In the genomic region with DNA sequence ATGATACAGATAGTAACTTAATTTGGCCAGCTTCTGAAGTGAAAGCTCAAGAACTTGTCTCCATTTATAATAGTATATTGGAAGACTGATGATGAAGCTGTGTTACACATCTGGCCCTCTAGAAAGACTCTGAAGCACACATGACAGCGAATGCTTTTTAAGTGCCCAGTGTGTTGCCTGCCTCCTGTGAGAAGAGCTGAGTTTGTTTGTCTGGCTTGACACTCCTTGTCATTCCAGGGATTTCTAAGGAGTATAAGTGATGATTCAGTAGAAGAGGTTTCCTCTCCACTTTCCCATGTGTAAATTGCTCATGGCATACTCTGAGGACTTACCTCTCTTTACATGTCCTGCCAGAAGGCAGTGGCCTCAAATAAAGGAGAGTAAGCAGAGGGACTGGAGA, we compare ENCODE assay signal across 21 cellular contexts. TPM values are rescaled to one million over a fixed set of nuclear protein-coding genes. Genes with fewer than 3 reads are reported as not detected.
DNase-seq lines count a peak whose midpoint lies in the region; ATAC-seq and TF ChIP-seq lines count a peak whose summit lies in the region.
"Had no signal": no experiment of that assay in that cellular context is flagged by ENCODE, and none has a peak within 500 bp of the region (broad histone marks: within the 10 kb centered on the region; RNA-seq: fewer than 3 reads in every experiment).

No MANE protein-coding gene starts in this region.

- H3K27ac ChIP-seq in Panc1 (ENCODE audit: low read length) (no peak overlapping the region), epithelial cell of prostate (peak overlapping the region; percentile 23)
- no peak overlapping the region for H3K27ac ChIP-seq in CD8-positive, alpha-beta T cell (ENCODE audit: low read depth, low read length)
- H3K27ac ChIP-seq: BLaER1 treated with 17β-estradiol and CSF1 and Interleukin-3, amounts not matched to agents 10 nM and 100 nM; esophagus squamous epithelium; HL-60 had no signal

- ATAC-seq in Panc1 (peak; percentile 38; the same call in 1 of the 2 replicates), HG03159 (IDR thresholded peaks at IDR 0.05; ENCODE audit: unreplicated experiment) (no peak), HG02884 (IDR thresholded peaks at IDR 0.05; ENCODE audit: unreplicated experiment) (no peak)
- ATAC-seq in CD8-positive, alpha-beta T cell: no peak
- ATAC-seq: GM23338 had no signal

- H3K4me1 Mint-ChIP-seq in nephron progenitor cell: peaks cover 25% of the 10 kb centered on the region
- peaks cover 3% of the 10 kb centered on the region for H3K4me1 Mint-ChIP-seq in activated naive CD8-positive, alpha-beta T cell treated with anti-CD3 and anti-CD28 coated beads for 36 hours
- peaks cover 2% of the 10 kb centered on the region for H3K4me1 Mint-ChIP-seq in CD8-positive, alpha-beta T cell (ENCODE audit: low read depth)

- TF ChIP-seq CTCF in Panc1 (IDR thresholded peaks at IDR 0.05): no peak
- no peak for TF ChIP-seq CTCF in nephron progenitor cell (IDR thresholded peaks at IDR 0.05)
- no peak for TF ChIP-seq CTCF in CD8-positive, alpha-beta T cell (IDR thresholded peaks at IDR 0.05)

- peak overlapping the region; percentile 72 for H3K27ac Mint-ChIP-seq in nephron progenitor cell
- no peak overlapping the region for H3K27ac Mint-ChIP-seq in activated naive CD8-positive, alpha-beta T cell treated with anti-CD3 and anti-CD28 coated beads for 36 hours
- H3K27ac Mint-ChIP-seq in CD8-positive, alpha-beta T cell: no peak overlapping the region
- H3K27ac Mint-ChIP-seq: activated B cell treated with CpG ODN at 0.5 μM for 24 hours; activated naive CD4-positive, alpha-beta T cell treated with anti-CD3 and anti-CD28 coated beads, Interleukin-2, amount 50 U/mL, for 24 hours; GM23338 had no signal

- CTCF ChIA-PET in Panc1 (lab: Charles Lee): no interaction called here
- CTCF ChIA-PET in CD8-positive, alpha-beta T cell (lab: Charles Lee): no interaction called here

- H3K36me3 ChIP-seq in Panc1 (ENCODE audit: control insufficient read depth, insufficient read depth, low read length): peaks cover 2% of the 10 kb centered on the region; the same call in 1 of the 2 replicates
- no peaks in the 10 kb centered on the region for H3K36me3 ChIP-seq in CD8-positive, alpha-beta T cell (ENCODE audit: insufficient read depth, low read length)

- DNase-seq in AG20443 (ENCODE audit: low spot score): peak; percentile 45
- DNase-seq in Panc1 (ENCODE audit: low read depth, low spot score): no peak
- DNase-seq in epithelial cell of prostate (ENCODE audit: low read depth, low spot score): no peak
- no peak for DNase-seq in nephron progenitor cell
- DNase-seq in activated naive CD8-positive, alpha-beta T cell treated with anti-CD3 and anti-CD28 coated beads for 36 hours: no peak
- no peak for DNase-seq in CD8-positive, alpha-beta T cell
- DNase-seq: activated B cell treated with CpG ODN at 0.5 μM for 24 hours; activated CD8-positive, alpha-beta memory T cell treated with anti-CD3 and anti-CD28 coated beads, Interleukin-2, amount 50 U/mL, for 4 hours; esophagus squamous epithelium; midbrain; NCI-H2029 treated with DMSO at 0.1 percent for 48 hours; NK-92 treated with Interleukin-12 subunit alpha and Interleukin-12 subunit beta, amount 100 ng/mL, for 24 hours; stimulated activated CD4-positive, alpha-beta T cell treated with anti-CD3 and anti-CD28 coated beads, Interleukin-2, amount 100 ng/mL, for 24 hours had no signal

- in situ Hi-C loops in Panc1 (cut with HindIII; ENCODE audit: low pct_unique_long_range_greater_than_20kb, low sequenced_read_pairs): no loop called here

- H3K4me3 Mint-ChIP-seq in nephron progenitor cell: no peak overlapping the region
- H3K4me3 Mint-ChIP-seq in activated naive CD8-positive, alpha-beta T cell treated with anti-CD3 and anti-CD28 coated beads for 36 hours: no peak overlapping the region
- H3K4me3 Mint-ChIP-seq in CD8-positive, alpha-beta T cell: no peak overlapping the region
- H3K4me3 Mint-ChIP-seq: activated B cell treated with CpG ODN at 0.5 μM for 24 hours; activated naive CD4-positive, alpha-beta T cell treated with anti-CD3 and anti-CD28 coated beads, Interleukin-2, amount 50 U/mL, for 24 hours; GM23338 had no signal

- H3K4me3 ChIP-seq in Panc1 (ENCODE audit: low read depth in 2 of 2, low read length in 2 of 2): no peak overlapping the region
- no peak overlapping the region for H3K4me3 ChIP-seq in CD8-positive, alpha-beta T cell (ENCODE audit: low read depth, low read length)
- H3K4me3 ChIP-seq: BLaER1 treated with 17β-estradiol and CSF1 and Interleukin-3, amounts not matched to agents 10 nM and 100 nM; esophagus squamous epithelium; GM23338 had no signal

- no peaks in the 10 kb centered on the region for H3K27me3 ChIP-seq in Panc1 (ENCODE audit: control insufficient read depth, insufficient read depth, low read length)
- no peaks in the 10 kb centered on the region for H3K27me3 ChIP-seq in CD8-positive, alpha-beta T cell (ENCODE audit: insufficient read depth, low read length)
- H3K27me3 ChIP-seq: BLaER1 treated with 17β-estradiol and CSF1 and Interleukin-3, amounts not matched to agents 10 nM and 100 nM; esophagus squamous epithelium had no signal

- no peaks in the 10 kb centered on the region for H3K9me3 Mint-ChIP-seq in nephron progenitor cell
- no peaks in the 10 kb centered on the region for H3K9me3 Mint-ChIP-seq in activated naive CD8-positive, alpha-beta T cell treated with anti-CD3 and anti-CD28 coated beads for 36 hours
- H3K9me3 Mint-ChIP-seq in CD8-positive, alpha-beta T cell: no peaks in the 10 kb centered on the region
- H3K9me3 Mint-ChIP-seq: activated B cell treated with CpG ODN at 0.5 μM for 24 hours; activated naive CD4-positive, alpha-beta T cell treated with anti-CD3 and anti-CD28 coated beads, Interleukin-2, amount 50 U/mL, for 24 hours; GM23338 had no signal

- POLR2A ChIA-PET in Panc1 (lab: Charles Lee): no interaction called here
- POLR2A ChIA-PET in CD8-positive, alpha-beta T cell (lab: Charles Lee): no interaction called here

- intact Hi-C loops in Panc1 (cut with micrococcal nuclease; ENCODE audit: unreplicated experiment): no loop called here
- intact Hi-C loops in CD8-positive, alpha-beta T cell (cut with DNase I, micrococcal nuclease): no loop called here

- H3K36me3 Mint-ChIP-seq in nephron progenitor cell (ENCODE audit: low read depth): peaks cover 91% of the 10 kb centered on the region
- H3K36me3 Mint-ChIP-seq in activated naive CD8-positive, alpha-beta T cell treated with anti-CD3 and anti-CD28 coated beads for 36 hours: peaks cover 3% of the 10 kb centered on the region
- H3K36me3 Mint-ChIP-seq in CD8-positive, alpha-beta T cell: no peaks in the 10 kb centered on the region

- H3K27me3 Mint-ChIP-seq in nephron progenitor cell (ENCODE audit: low read depth, poor library complexity): no peaks in the 10 kb centered on the region
- H3K27me3 Mint-ChIP-seq in activated naive CD8-positive, alpha-beta T cell treated with anti-CD3 and anti-CD28 coated beads for 36 hours: peaks cover 18% of the 10 kb centered on the region
- H3K27me3 Mint-ChIP-seq in CD8-positive, alpha-beta T cell (ENCODE audit: low read depth): peaks cover 2% of the 10 kb centered on the region
- H3K27me3 Mint-ChIP-seq: activated B cell treated with CpG ODN at 0.5 μM for 24 hours had no signal

- BruUV-seq in Panc1 (replicated peaks; lab: Mats Ljungman, UMichigan): no TSS peak

- H3K9me3 ChIP-seq in Panc1 (ENCODE audit: control insufficient read depth, insufficient read depth, low read depth, low read length): no peaks in the 10 kb centered on the region
- H3K9me3 ChIP-seq in CD8-positive, alpha-beta T cell (ENCODE audit: low read length): no peaks in the 10 kb centered on the region
- H3K9me3 ChIP-seq: esophagus squamous epithelium had no signal

- no peaks in the 10 kb centered on the region for H3K4me1 ChIP-seq in Panc1 (ENCODE audit: control insufficient read depth, insufficient read depth, low read length)
- H3K4me1 ChIP-seq in CD8-positive, alpha-beta T cell (ENCODE audit: insufficient read depth, low read length): no peaks in the 10 kb centered on the region

RNA-seq across cellular contexts. Expression of a gene that starts 30.4 kb away (rescaled TPM):
- total RNA-seq in Panc1 (2021; ENCODE audit: unreplicated experiment): not detected
- not detected for polyA plus RNA-seq in Panc1 (2012; ENCODE audit: insufficient read length)
- total RNA-seq in activated naive CD8-positive, alpha-beta T cell treated with anti-CD3 and anti-CD28 coated beads for 36 hours: not detected
- under 1 TPM in 1 of 2 experiments, not detected in 1; 0.28 TPM for total RNA-seq in CD8-positive, alpha-beta T cell
- total RNA-seq: G401, GM23338, ureter had no signal
